ENCODE assay signal across 8 cellular contexts in genomic region chr20:56630086-56630493, GRCh38. TPM values are rescaled to one million over a fixed set of nuclear protein-coding genes. Genes with fewer than 3 reads are reported as not detected.
DNase-seq lines count a peak whose midpoint lies in the region; ATAC-seq, FAIRE-seq and TF ChIP-seq lines count a peak whose summit lies in the region.

No MANE protein-coding gene starts in this region.

- peaks cover 31% of the 10 kb centered on the region for H3K27me3 ChIP-seq in ascending aorta
- peaks cover 97% of the 10 kb centered on the region for H3K27me3 ChIP-seq in iPS-18a (ENCODE audit: control insufficient read depth, insufficient read depth, low read length)
- peaks cover 58 to 86% of the 10 kb centered on the region in 2 donors for H3K27me3 ChIP-seq in stomach smooth muscle (ENCODE audit: control insufficient read depth in 1 of 2, insufficient read depth in 2 of 2, low read length in 2 of 2)

- H3K36me3 ChIP-seq in KOPT-K1 (ENCODE audit: insufficient read depth, low read length): peaks cover 26% of the 10 kb centered on the region
- H3K36me3 ChIP-seq in ascending aorta: no peaks in the 10 kb centered on the region
- H3K36me3 ChIP-seq in iPS-18a (ENCODE audit: control insufficient read depth, low read depth, low read length): peaks cover 8% of the 10 kb centered on the region
- no peaks in the 10 kb centered on the region for H3K36me3 ChIP-seq in stomach smooth muscle (ENCODE audit: control insufficient read depth in 2 of 2, insufficient read depth in 2 of 2, low read length in 2 of 2)

- H3K9me3 ChIP-seq in KOPT-K1 (ENCODE audit: insufficient read depth, low read length, poor library complexity, severe bottlenecking) (no peaks in the 10 kb centered on the region), ascending aorta (no peaks in the 10 kb centered on the region), iPS-18a (ENCODE audit: control insufficient read depth, low read depth, low read length) (no peaks in the 10 kb centered on the region), stomach smooth muscle (ENCODE audit: control insufficient read depth in 2 of 2, low read length in 2 of 2) (no peaks in the 10 kb centered on the region)

- H3K4me1 ChIP-seq in ascending aorta: peaks cover 0 to 12% of the 10 kb centered on the region in 2 donors
- H3K4me1 ChIP-seq in iPS-18a (ENCODE audit: control insufficient read depth, low read depth, low read length): peaks cover 35% of the 10 kb centered on the region
- peaks cover 38% of the 10 kb centered on the region for H3K4me1 ChIP-seq in stomach smooth muscle (ENCODE audit: control insufficient read depth, insufficient read depth, low read length)

- H3K9ac ChIP-seq in iPS-18a (ENCODE audit: low read length) (peak overlapping the region; percentile 66), stomach smooth muscle (ENCODE audit: low read length in 2 of 2) (peak overlapping the region in 1 of 2 donors; percentile 37)

- FAIRE-seq in GM19239 (lab: Jason Lieb, UNC): no peak

- DNase-seq in DMS79 (lab: John Stamatoyannopoulos, UW) (peak; percentile 46), ascending aorta (ENCODE audit: low spot score in 2 of 2) (no peak), GM19239 (ENCODE audit: insufficient read length, low spot score) (no peak)

- H3K4me3 ChIP-seq in ascending aorta (peak overlapping the region; percentile 38 to 61), iPS-18a (ENCODE audit: low read length) (peak overlapping the region; percentile 68), stomach smooth muscle (ENCODE audit: low read length in 2 of 2) (peak overlapping the region; percentile 44 to 71)

- TF ChIP-seq CTCF in ascending aorta (IDR thresholded peaks at IDR 0.05): peak in 1 of 3 experiments; percentile 14

- ATAC-seq in HG02973 (IDR thresholded peaks at IDR 0.05; ENCODE audit: unreplicated experiment) (no peak), GM18867 (IDR thresholded peaks at IDR 0.05; ENCODE audit: unreplicated experiment) (no peak)

- H3K27ac ChIP-seq in KOPT-K1 (ENCODE audit: low read depth, low read length, poor library complexity, severe bottlenecking) (peak overlapping the region; percentile 83), ascending aorta (no peak overlapping the region), iPS-18a (ENCODE audit: low read length) (no peak overlapping the region), stomach smooth muscle (ENCODE audit: low read length) (no peak overlapping the region)

- intact Hi-C loops in ascending aorta (cut with DNase I): no loop called here

RNA-seq across cellular contexts. Expression of gene TFAP2C, which starts 1.0 kb away (rescaled TPM):
- total RNA-seq in ascending aorta: 4.9 TPM
